31 cellular contexts compared by ENCODE assay signal in genomic region chr14:36134026-36134425, GRCh38. TPM values are rescaled to one million over a fixed set of nuclear protein-coding genes. Genes with fewer than 3 reads are reported as not detected.
"Had no signal": no experiment of that assay in that cellular context is flagged by ENCODE, and none has a peak within 500 bp of the region (broad histone marks: within the 10 kb centered on the region; RNA-seq: fewer than 3 reads in every experiment).

No MANE protein-coding gene starts in this region.

- H3K9me3 Mint-ChIP-seq: activated naive CD4-positive, alpha-beta T cell treated with anti-CD3 and anti-CD28 coated beads for 36 hours; activated naive CD8-positive, alpha-beta T cell treated with anti-CD3 and anti-CD28 coated beads for 36 hours; nephron had no signal

- H3K27ac Mint-ChIP-seq: activated CD4-positive, alpha-beta T cell treated with anti-CD3 and anti-CD28 coated beads for 36 hours; activated naive CD4-positive, alpha-beta T cell treated with anti-CD3 and anti-CD28 coated beads for 36 hours; activated naive CD8-positive, alpha-beta T cell treated with anti-CD3 and anti-CD28 coated beads for 36 hours; nephron had no signal

- H3K79me2 ChIP-seq: hepatocyte had no signal

- H3K36me3 Mint-ChIP-seq: activated naive CD8-positive, alpha-beta T cell treated with anti-CD3 and anti-CD28 coated beads for 36 hours had no signal

- H3K4me2 ChIP-seq: hepatocyte had no signal

- H3K27me3 ChIP-seq: adrenal gland, body of pancreas, gastroesophageal sphincter, hepatocyte, spleen, suprapubic skin, tibial artery, upper lobe of right lung had no signal

- H3K36me3 ChIP-seq: adrenal gland, gastroesophageal sphincter, spleen, suprapubic skin, tibial artery, upper lobe of right lung had no signal

- H3K27ac ChIP-seq: adrenal gland, body of pancreas, gastroesophageal sphincter, hepatocyte, spleen, suprapubic skin, tibial artery, upper lobe of right lung had no signal

- H3K4me3 Mint-ChIP-seq: activated CD4-positive, alpha-beta T cell treated with anti-CD3 and anti-CD28 coated beads for 36 hours; activated naive CD4-positive, alpha-beta T cell treated with anti-CD3 and anti-CD28 coated beads for 36 hours; activated naive CD8-positive, alpha-beta T cell treated with anti-CD3 and anti-CD28 coated beads for 36 hours; nephron had no signal

- H3K4me3 ChIP-seq: adrenal gland, body of pancreas, gastroesophageal sphincter, hepatocyte, spleen, suprapubic skin, tibial artery, upper lobe of right lung had no signal

- H3K4me1 Mint-ChIP-seq: activated CD4-positive, alpha-beta T cell treated with anti-CD3 and anti-CD28 coated beads for 36 hours; activated naive CD8-positive, alpha-beta T cell treated with anti-CD3 and anti-CD28 coated beads for 36 hours; nephron had no signal

- H2AFZ ChIP-seq: hepatocyte had no signal

- H3K4me1 ChIP-seq: adrenal gland, body of pancreas, gastroesophageal sphincter, spleen, suprapubic skin, tibial artery, upper lobe of right lung had no signal

- H3K9me3 ChIP-seq: adrenal gland, body of pancreas, gastroesophageal sphincter, spleen, suprapubic skin, tibial artery, upper lobe of right lung had no signal

- DNase-seq: activated CD4-positive, alpha-beta T cell treated with anti-CD3 and anti-CD28 coated beads for 36 hours; activated CD4-positive, alpha-beta T cell treated with anti-CD3 and anti-CD28 coated beads, Interleukin-2, amount 50 U/mL, for 4 hours; activated CD4-positive, CD25-positive, alpha-beta regulatory T cell; activated CD8-positive, alpha-beta memory T cell treated with anti-CD3 and anti-CD28 coated beads for 24 hours; activated effector memory CD4-positive, alpha-beta T cell treated with anti-CD3 and anti-CD28 coated beads, Interleukin-2, amount 50 U/mL, for 16 hours; activated naive CD4-positive, alpha-beta T cell treated with anti-CD3 and anti-CD28 coated beads for 36 hours; activated naive CD8-positive, alpha-beta T cell treated with anti-CD3 and anti-CD28 coated beads for 36 hours; adrenal gland; aorta; body of pancreas; cortex of kidney; left cardiac atrium; left ventricle myocardium superior; mammary epithelial cell; posterior cingulate gyrus; right cardiac atrium; spleen; stimulated activated naive CD4-positive, alpha-beta T cell; tibial artery; upper lobe of right lung had no signal

RNA-seq across cellular contexts. Expression of gene PTCSC3, which starts 42.5 kb away (rescaled TPM):
- total RNA-seq: activated CD4-positive, alpha-beta T cell treated with anti-CD3 and anti-CD28 coated beads for 36 hours; activated naive CD4-positive, alpha-beta T cell treated with anti-CD3 and anti-CD28 coated beads for 36 hours; activated naive CD8-positive, alpha-beta T cell treated with anti-CD3 and anti-CD28 coated beads for 36 hours; adrenal gland; aorta; body of pancreas; cardiac septum; chondrocyte; endothelial cell of umbilical vein; fibroblast of lung; fibroblast of villous mesenchyme; gastroesophageal sphincter; hepatocyte; left cardiac atrium; left ventricle myocardium superior; mammary epithelial cell; mucosa of gallbladder; osteoblast; right cardiac atrium; spleen; suprapubic skin had no signal
